In the genomic region with DNA sequence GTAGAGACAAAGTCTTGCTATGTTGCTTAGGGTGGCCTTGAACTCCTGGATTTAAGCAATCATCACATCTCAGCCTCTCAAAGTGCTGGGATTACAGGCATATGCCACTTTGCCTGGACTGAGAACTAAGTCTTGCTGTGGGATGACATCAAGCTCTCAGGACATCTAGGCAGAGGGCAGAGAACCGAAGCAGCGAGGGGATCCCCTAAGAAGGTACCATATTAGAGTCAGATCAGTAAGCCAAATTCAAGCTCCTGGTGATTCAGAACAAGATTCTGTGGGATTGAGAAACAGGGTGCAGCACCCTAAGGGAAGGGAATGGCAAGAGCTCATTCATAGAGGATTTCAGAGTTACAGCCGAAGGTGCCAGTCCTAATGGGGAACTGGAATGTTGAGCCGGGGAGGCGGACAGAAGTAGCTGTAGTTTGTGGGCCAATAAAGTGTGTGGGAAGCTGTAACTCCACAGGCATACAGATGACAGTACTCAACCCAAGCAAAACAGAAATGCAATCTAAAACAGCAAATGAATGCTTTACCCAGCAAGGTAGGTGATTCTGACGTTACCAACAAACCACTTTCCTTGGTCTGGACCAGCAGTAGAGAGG, we compare ENCODE assay signal across 1 cellular context.
TF ChIP-seq lines count a peak whose summit lies in the region.

No MANE protein-coding gene starts in this region.

TF ChIP-seq in HEK293, 187 proteins besides CTCF, POLR2A, EP300 and RAD21 (continued from another document):
- TF ChIP-seq ZNF518A (tag by site-specific recombination; conservative IDR thresholded peaks at IDR 0.05; ENCODE audit: low read depth) (no peak), ZNF510 (tag by site-specific recombination; IDR thresholded peaks at IDR 0.05; ENCODE audit: insufficient replicate concordance) (no peak)
- TF ChIP-seq, protein P1, sequence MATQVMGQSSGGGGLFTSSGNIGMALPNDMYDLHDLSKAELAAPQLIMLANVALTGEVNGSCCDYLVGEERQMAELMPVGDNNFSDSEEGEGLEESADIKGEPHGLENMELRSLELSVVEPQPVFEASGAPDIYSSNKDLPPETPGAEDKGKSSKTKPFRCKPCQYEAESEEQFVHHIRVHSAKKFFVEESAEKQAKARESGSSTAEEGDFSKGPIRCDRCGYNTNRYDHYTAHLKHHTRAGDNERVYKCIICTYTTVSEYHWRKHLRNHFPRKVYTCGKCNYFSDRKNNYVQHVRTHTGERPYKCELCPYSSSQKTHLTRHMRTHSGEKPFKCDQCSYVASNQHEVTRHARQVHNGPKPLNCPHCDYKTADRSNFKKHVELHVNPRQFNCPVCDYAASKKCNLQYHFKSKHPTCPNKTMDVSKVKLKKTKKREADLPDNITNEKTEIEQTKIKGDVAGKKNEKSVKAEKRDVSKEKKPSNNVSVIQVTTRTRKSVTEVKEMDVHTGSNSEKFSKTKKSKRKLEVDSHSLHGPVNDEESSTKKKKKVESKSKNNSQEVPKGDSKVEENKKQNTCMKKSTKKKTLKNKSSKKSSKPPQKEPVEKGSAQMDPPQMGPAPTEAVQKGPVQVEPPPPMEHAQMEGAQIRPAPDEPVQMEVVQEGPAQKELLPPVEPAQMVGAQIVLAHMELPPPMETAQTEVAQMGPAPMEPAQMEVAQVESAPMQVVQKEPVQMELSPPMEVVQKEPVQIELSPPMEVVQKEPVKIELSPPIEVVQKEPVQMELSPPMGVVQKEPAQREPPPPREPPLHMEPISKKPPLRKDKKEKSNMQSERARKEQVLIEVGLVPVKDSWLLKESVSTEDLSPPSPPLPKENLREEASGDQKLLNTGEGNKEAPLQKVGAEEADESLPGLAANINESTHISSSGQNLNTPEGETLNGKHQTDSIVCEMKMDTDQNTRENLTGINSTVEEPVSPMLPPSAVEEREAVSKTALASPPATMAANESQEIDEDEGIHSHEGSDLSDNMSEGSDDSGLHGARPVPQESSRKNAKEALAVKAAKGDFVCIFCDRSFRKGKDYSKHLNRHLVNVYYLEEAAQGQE (tag by site-specific recombination; IDR thresholded peaks at IDR 0.05), result no peak
